Comparison of ENCODE assay signal across 12 cellular contexts in genomic region chr6:30062471-30063178, GRCh38. TPM values are rescaled to one million over a fixed set of nuclear protein-coding genes. Genes with fewer than 3 reads are reported as not detected.
DNase-seq lines count a peak whose midpoint lies in the region; ATAC-seq and TF ChIP-seq lines count a peak whose summit lies in the region.
"Had no signal": no experiment of that assay in that cellular context is flagged by ENCODE, and none has a peak within 500 bp of the region (broad histone marks: within the 10 kb centered on the region; RNA-seq: fewer than 3 reads in every experiment).

No MANE protein-coding gene starts in this region.

- H3K4me3 ChIP-seq in fibroblast of mammary gland (ENCODE audit: control insufficient read depth, low read depth, low read length) (peak overlapping the region; percentile 90), brain microvascular endothelial cell (ENCODE audit: low read depth, low read length) (no peak overlapping the region)

- H3K9me3 Mint-ChIP-seq in activated T-cell treated with anti-CD3 and anti-CD28 coated beads, Interleukin-2, amount 50 U/mL, for 4 hours = no peaks in the 10 kb centered on the region
- no peaks in the 10 kb centered on the region for H3K9me3 Mint-ChIP-seq in T-helper 1 cell treated with Interleukin-12 subunit alpha and Interleukin-12 subunit beta and Interleukin-4 antibody, amounts not matched to agents 30 μg/mL and 1 μg/mL, for 36 hours
- peaks cover 0 to 5% of the 10 kb centered on the region in 2 donors for H3K9me3 Mint-ChIP-seq in stimulated activated naive CD8-positive, alpha-beta T cell treated with anti-CD3 and anti-CD28 coated beads, Interleukin-15, amount 100 ng/mL, for 72 hours

- H3K36me3 ChIP-seq in brain microvascular endothelial cell (replicated peaks) = no peaks in the 10 kb centered on the region

- no peak for ATAC-seq in activated T-cell treated with anti-CD3 and anti-CD28 coated beads, Interleukin-2, amount 50 U/mL, for 4 hours
- ATAC-seq in stimulated activated naive CD8-positive, alpha-beta T cell treated with anti-CD3 and anti-CD28 coated beads, Interleukin-15, amount 100 ng/mL, for 72 hours = no peak
- no peak for ATAC-seq in GM19395 (IDR thresholded peaks at IDR 0.05; ENCODE audit: unreplicated experiment)
- ATAC-seq in HG03354 (IDR thresholded peaks at IDR 0.05; ENCODE audit: poor library complexity, severe bottlenecking, unreplicated experiment) = no peak

- peak overlapping the region; percentile 17 for H3K27ac Mint-ChIP-seq in T-helper 1 cell treated with Interleukin-12 subunit alpha and Interleukin-12 subunit beta and Interleukin-4 antibody, amounts not matched to agents 30 μg/mL and 1 μg/mL, for 36 hours
- H3K27ac Mint-ChIP-seq in stimulated activated naive CD8-positive, alpha-beta T cell treated with anti-CD3 and anti-CD28 coated beads, Interleukin-15, amount 100 ng/mL, for 72 hours = peak overlapping the region in 1 of 2 donors; percentile 71

- H3K36me3 Mint-ChIP-seq in activated T-cell treated with anti-CD3 and anti-CD28 coated beads, Interleukin-2, amount 50 U/mL, for 4 hours (ENCODE audit: insufficient read depth) = peaks cover 17% of the 10 kb centered on the region
- H3K36me3 Mint-ChIP-seq in T-helper 1 cell treated with Interleukin-12 subunit alpha and Interleukin-12 subunit beta and Interleukin-4 antibody, amounts not matched to agents 30 μg/mL and 1 μg/mL, for 36 hours (ENCODE audit: low read depth) = peaks cover 28% of the 10 kb centered on the region

- in situ Hi-C loops in brain microvascular endothelial cell (cut with HindIII; ENCODE audit: low pct_ligation_motif_present, low sequenced_read_pairs) = no loop called here

- no peaks in the 10 kb centered on the region for H3K27me3 Mint-ChIP-seq in activated T-cell treated with anti-CD3 and anti-CD28 coated beads, Interleukin-2, amount 50 U/mL, for 4 hours (ENCODE audit: low read depth)
- H3K27me3 Mint-ChIP-seq in T-helper 1 cell treated with Interleukin-12 subunit alpha and Interleukin-12 subunit beta and Interleukin-4 antibody, amounts not matched to agents 30 μg/mL and 1 μg/mL, for 36 hours (ENCODE audit: low read depth) = no peaks in the 10 kb centered on the region
- H3K27me3 Mint-ChIP-seq in stimulated activated naive CD8-positive, alpha-beta T cell treated with anti-CD3 and anti-CD28 coated beads, Interleukin-15, amount 100 ng/mL, for 72 hours = no peaks in the 10 kb centered on the region

- H3K4me3 Mint-ChIP-seq in activated T-cell treated with anti-CD3 and anti-CD28 coated beads, Interleukin-2, amount 50 U/mL, for 4 hours = peak overlapping the region; percentile 98
- H3K4me3 Mint-ChIP-seq in T-helper 1 cell treated with Interleukin-12 subunit alpha and Interleukin-12 subunit beta and Interleukin-4 antibody, amounts not matched to agents 30 μg/mL and 1 μg/mL, for 36 hours = peak overlapping the region; percentile 98
- H3K4me3 Mint-ChIP-seq in stimulated activated naive CD8-positive, alpha-beta T cell treated with anti-CD3 and anti-CD28 coated beads, Interleukin-15, amount 100 ng/mL, for 72 hours = peak overlapping the region; percentile 97 to 99

- no peak overlapping the region for H3K27ac ChIP-seq in brain microvascular endothelial cell

- no peak for DNase-seq in activated T-cell treated with anti-CD3 and anti-CD28 coated beads, Interleukin-2, amount 50 U/mL, for 4 hours
- no peak for DNase-seq in activated T-cell treated with anti-CD3 and anti-CD28 coated beads, Interleukin-2, amount 50 U/mL, for 1 hour
- no peak for DNase-seq in fibroblast of mammary gland (ENCODE audit: low read depth)
- DNase-seq in stimulated activated naive CD8-positive, alpha-beta T cell treated with anti-CD3 and anti-CD28 coated beads, Interleukin-15, amount 100 ng/mL, for 72 hours = no peak
- no peak for DNase-seq in brain microvascular endothelial cell
- DNase-seq: effector CD8-positive, alpha-beta T cell; occipital lobe; T-helper 9 cell had no signal

- H3K4me1 Mint-ChIP-seq in activated T-cell treated with anti-CD3 and anti-CD28 coated beads, Interleukin-2, amount 50 U/mL, for 4 hours (ENCODE audit: low read depth) = peaks cover 42% of the 10 kb centered on the region
- H3K4me1 Mint-ChIP-seq in T-helper 1 cell treated with Interleukin-12 subunit alpha and Interleukin-12 subunit beta and Interleukin-4 antibody, amounts not matched to agents 30 μg/mL and 1 μg/mL, for 36 hours (ENCODE audit: low read depth) = peaks cover 32% of the 10 kb centered on the region
- H3K4me1 Mint-ChIP-seq in stimulated activated naive CD8-positive, alpha-beta T cell treated with anti-CD3 and anti-CD28 coated beads, Interleukin-15, amount 100 ng/mL, for 72 hours = peaks cover 47% of the 10 kb centered on the region

- no peaks in the 10 kb centered on the region for H3K27me3 ChIP-seq in brain microvascular endothelial cell (replicated peaks)

- TF ChIP-seq CTCF in fibroblast of mammary gland (conservative IDR thresholded peaks at IDR 0.05; ENCODE audit: control insufficient read depth, insufficient read depth, low read depth, low read length) = no peak
- TF ChIP-seq CTCF in brain microvascular endothelial cell (IDR thresholded peaks at IDR 0.05; ENCODE audit: low read depth, low read length, missing control alignments) = no peak

RNA-seq across cellular contexts. Expression of gene POLR1H, which starts 1.6 kb away (rescaled TPM):
- 10 to 100 TPM; 80.6 to 86.6 (median 84.8) TPM for total RNA-seq in activated T-cell treated with anti-CD3 and anti-CD28 coated beads, Interleukin-2, amount 50 U/mL, for 4 hours

RNA-seq across cellular contexts. Expression of gene PPP1R11, which starts 4.4 kb away (rescaled TPM):
- 10 to 100 TPM; 71.9 to 81.6 (median 80.5) TPM for total RNA-seq in activated T-cell treated with anti-CD3 and anti-CD28 coated beads, Interleukin-2, amount 50 U/mL, for 4 hours

RNA-seq across cellular contexts. Expression of gene RNF39, which starts 12.9 kb away (rescaled TPM):
- total RNA-seq in activated T-cell treated with anti-CD3 and anti-CD28 coated beads, Interleukin-2, amount 50 U/mL, for 4 hours = not detected
- total RNA-seq: LHCN-M2, occipital lobe had no signal

RNA-seq across cellular contexts. Expression of gene TRIM31, which starts 50.3 kb away (rescaled TPM):
- total RNA-seq in activated T-cell treated with anti-CD3 and anti-CD28 coated beads, Interleukin-2, amount 50 U/mL, for 4 hours = not detected
- total RNA-seq: LHCN-M2, occipital lobe had no signal
